In genomic region chr14:75049136-75049535, GRCh38 we compare ENCODE assay signal across 20 cellular contexts. TPM values are rescaled to one million over a fixed set of nuclear protein-coding genes. Genes with fewer than 3 reads are reported as not detected.
DNase-seq lines count a peak whose midpoint lies in the region; ATAC-seq and TF ChIP-seq lines count a peak whose summit lies in the region.
"Had no signal": no experiment of that assay in that cellular context is flagged by ENCODE, and none has a peak within 500 bp of the region (broad histone marks: within the 10 kb centered on the region; RNA-seq: fewer than 3 reads in every experiment).

No MANE protein-coding gene starts in this region.

- peak overlapping the region; percentile 73 for H3K4me3 ChIP-seq in GM23248
- H3K4me3 ChIP-seq in dorsolateral prefrontal cortex, result peak overlapping the region in 29 of 59 donors; percentile 1 to 83 (median 19)
- H3K4me3 ChIP-seq in lower lobe of right lung, result peak overlapping the region; percentile 9
- peak overlapping the region in 2 of 5 donors; percentile 3 to 6 for H3K4me3 ChIP-seq in subcutaneous abdominal adipose tissue (ENCODE audit: low read depth in 1 of 5, low read length in 5 of 5)
- H3K4me3 ChIP-seq: pancreas had no signal

- peak; percentile 35 for DNase-seq in GM23248
- DNase-seq in dorsolateral prefrontal cortex, result no peak
- no peak for DNase-seq in lower lobe of right lung
- no peak for DNase-seq in stimulated activated CD8-positive, alpha-beta memory T cell treated with anti-CD3 and anti-CD28 coated beads, Interleukin-4, amount 100 ng/mL, for 48 hours
- no peak for DNase-seq in T-helper 1 cell
- no peak for DNase-seq in NCI-H69 (lab: John Stamatoyannopoulos, UW)
- no peak for DNase-seq in HuH-7.5 (ENCODE audit: low spot score)
- DNase-seq: activated CD4-positive, alpha-beta T cell treated with anti-CD3 and anti-CD28 coated beads, Interleukin-2, amount 50 U/mL, for 48 hours; activated T-cell treated with anti-CD3 and anti-CD28 coated beads, Interleukin-2, amount 50 U/mL, for 1 hour; effector CD4-positive, alpha-beta T cell; HFFc6; left cardiac atrium; NCI-H1436 treated with DMSO at 0.1 percent for 48 hours; NCI-H345; pancreas; stimulated activated CD4-positive, alpha-beta T cell treated with anti-CD3 and anti-CD28 coated beads, Interleukin-15, amount 100 ng/mL, for 24 hours; stimulated activated naive CD4-positive, alpha-beta T cell treated with Interleukin-2 at 50 U/mL for 16 hours had no signal

- H3K9ac ChIP-seq in GM23248, result peak overlapping the region; percentile 87
- peak overlapping the region in 1 of 5 donors; percentile 10 for H3K9ac ChIP-seq in subcutaneous abdominal adipose tissue (ENCODE audit: low read length in 5 of 5)

- no peaks in the 10 kb centered on the region for H3K9me2 ChIP-seq in GM23248 (ENCODE audit: insufficient read depth)

- no peak overlapping the region for H2AFZ ChIP-seq in GM23248

- intact Hi-C loops in dorsolateral prefrontal cortex (cut with DNase I), result no loop called here
- intact Hi-C loops in lower lobe of right lung (cut with DNase I), result no loop called here

- WGBS in GM23248 (ENCODE audit: low coverage in 1 of 2, low lambda C conversion rate in 2 of 2, missing lambda C conversion rate in 2 of 2), 2 experiments, result 22 to 31% methylated on average over 5 of the region's 5 CpGs

- H3K79me2 ChIP-seq in GM23248 (ENCODE audit: insufficient read depth), result 0 out of 2 replicates have a peak, but pooled peaks cover 20% of the 10 kb centered on the region

- H3K27ac ChIP-seq in GM23248 (peak overlapping the region; percentile 87), dorsolateral prefrontal cortex (peak overlapping the region in 58 of 59 donors; percentile 27 to 97 (median 89)), lower lobe of right lung (peak overlapping the region; percentile 65), subcutaneous abdominal adipose tissue (ENCODE audit: low read depth, low read length) (peak overlapping the region; percentile 78)
- H3K27ac ChIP-seq: pancreas had no signal

- TF ChIP-seq CTCF in dorsolateral prefrontal cortex (IDR thresholded peaks at IDR 0.05 in 54 of 56, conservative IDR thresholded peaks at IDR 0.05 in 2 of 56; ENCODE audit: low read depth in 1 of 56, partially characterized antibody in 56 of 56) (no peak), lower lobe of right lung (IDR thresholded peaks at IDR 0.05) (no peak)

- no peaks in the 10 kb centered on the region for H4K20me1 ChIP-seq in GM23248 (ENCODE audit: insufficient read depth)

- H3K27me3 ChIP-seq in GM23248 (replicated peaks; ENCODE audit: insufficient read depth) (no peaks in the 10 kb centered on the region), dorsolateral prefrontal cortex (no peaks in the 10 kb centered on the region), lower lobe of right lung (ENCODE audit: low read depth) (no peaks in the 10 kb centered on the region), subcutaneous abdominal adipose tissue (ENCODE audit: control insufficient read depth in 5 of 5, insufficient read depth in 4 of 5, low read length in 5 of 5) (no peaks in the 10 kb centered on the region)
- H3K27me3 ChIP-seq: pancreas had no signal

- in situ Hi-C loops in GM23248 (cut with MboI), result no loop called here

- H3F3A ChIP-seq in GM23248 (ENCODE audit: insufficient read depth), result peaks cover 68% of the 10 kb centered on the region

- H3K4me1 ChIP-seq in GM23248 (ENCODE audit: insufficient read depth) (peaks cover 74% of the 10 kb centered on the region), lower lobe of right lung (peaks cover 52% of the 10 kb centered on the region), subcutaneous abdominal adipose tissue (ENCODE audit: control insufficient read depth in 5 of 5, insufficient read depth in 5 of 5, low read length in 5 of 5) (peaks cover 0 to 33% (median 21%) of the 10 kb centered on the region in 5 donors)

- peak overlapping the region; percentile 80 for H3K4me2 ChIP-seq in GM23248 (ENCODE audit: unreplicated experiment)

- no peaks in the 10 kb centered on the region for H3K36me3 ChIP-seq in GM23248 (ENCODE audit: low read depth)
- no peaks in the 10 kb centered on the region for H3K36me3 ChIP-seq in lower lobe of right lung
- no peaks in the 10 kb centered on the region for H3K36me3 ChIP-seq in subcutaneous abdominal adipose tissue (ENCODE audit: control insufficient read depth in 5 of 5, insufficient read depth in 5 of 5, low read length in 5 of 5)
- H3K36me3 ChIP-seq: pancreas had no signal

- no peak for ATAC-seq in lower lobe of right lung
- ATAC-seq: activated naive CD4-positive, alpha-beta T cell treated with anti-CD3 and anti-CD28 coated beads, Interleukin-2, amount 50 U/mL, for 72 hours; pancreas had no signal

- H3K9me3 ChIP-seq in GM23248 (ENCODE audit: low read depth) (no peaks in the 10 kb centered on the region), lower lobe of right lung (no peaks in the 10 kb centered on the region), subcutaneous abdominal adipose tissue (ENCODE audit: control insufficient read depth in 5 of 5, low read length in 5 of 5) (no peaks in the 10 kb centered on the region)
- H3K9me3 ChIP-seq: pancreas had no signal

RNA-seq across cellular contexts. Expression of gene MLH3, which starts 2.1 kb away (rescaled TPM):
- 12.3 and 19.9 TPM in 2 replicates for total RNA-seq in GM23248 (2014; rRNA removed; shearing (Covaris generic))
- 7.3 and 10.8 TPM in 2 replicates for polyA plus RNA-seq in GM23248 (2016; fragmentation: Nextera tagmentation; extraction: Ambion mirVana)
- total RNA-seq in dorsolateral prefrontal cortex (10 to 100 TPM; 31.8 to 59.8 (median 43.1) TPM), lower lobe of right lung (27.2 TPM)

RNA-seq across cellular contexts. Expression of gene ACYP1, which starts 14.7 kb away (rescaled TPM):
- total RNA-seq in GM23248 (2014; rRNA removed; shearing (Covaris generic)), result 5.7 and 7.3 TPM in 2 replicates
- polyA plus RNA-seq in GM23248 (2016; fragmentation: Nextera tagmentation; extraction: Ambion mirVana), result 18.0 and 19.3 TPM in 2 replicates
- 10 to 100 TPM; 20.7 to 52.4 (median 34.3) TPM for total RNA-seq in dorsolateral prefrontal cortex
- total RNA-seq in lower lobe of right lung, result 19.7 TPM

RNA-seq across cellular contexts. Expression of gene ZC2HC1C, which starts 20.3 kb away (rescaled TPM):
- 2.8 and 5.3 TPM in 2 replicates for total RNA-seq in GM23248 (2014; rRNA removed; shearing (Covaris generic))
- 1.0 TPM in 2 replicates for polyA plus RNA-seq in GM23248 (2016; fragmentation: Nextera tagmentation; extraction: Ambion mirVana)
- total RNA-seq in dorsolateral prefrontal cortex (10 to 100 TPM in 27 of 120 experiments, 1 to 10 TPM in 93; 3.8 to 18.1 (median 7.8) TPM), lower lobe of right lung (4.7 TPM)
- total RNA-seq: HT1080 had no signal

RNA-seq across cellular contexts. Expression of gene EIF2B2, which starts 46.4 kb away (rescaled TPM):
- 18.6 and 40.6 TPM in 2 replicates for total RNA-seq in GM23248 (2014; rRNA removed; shearing (Covaris generic))
- 50.2 and 55.0 TPM in 2 replicates for polyA plus RNA-seq in GM23248 (2016; fragmentation: Nextera tagmentation; extraction: Ambion mirVana)
- total RNA-seq in dorsolateral prefrontal cortex (10 to 100 TPM; 25.4 to 55.5 (median 38.0) TPM), lower lobe of right lung (30.4 TPM)
